Comparison of ENCODE assay signal across 10 cellular contexts in the genomic region with DNA sequence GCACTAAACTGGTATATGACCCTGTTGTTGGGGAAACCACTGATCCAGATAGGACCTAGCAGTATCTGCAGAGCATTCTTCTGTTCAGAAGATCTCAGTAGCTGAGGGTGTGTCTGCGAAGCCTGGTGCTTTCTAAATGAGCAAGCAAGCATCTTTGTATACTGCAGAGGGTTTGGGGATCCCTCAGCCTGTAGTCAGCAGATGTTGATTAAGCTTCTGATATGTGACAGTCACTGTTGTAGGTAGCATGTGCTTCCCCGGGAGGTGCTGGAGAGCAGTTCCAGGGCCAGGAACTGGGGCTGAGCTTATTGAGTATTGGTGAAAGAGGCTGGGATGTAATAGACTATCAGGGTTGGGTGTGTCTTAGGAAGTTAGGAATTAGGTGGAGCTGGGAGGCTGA. TPM values are rescaled to one million over a fixed set of nuclear protein-coding genes. Genes with fewer than 3 reads are reported as not detected.
DNase-seq lines count a peak whose midpoint lies in the region; ATAC-seq, FAIRE-seq and TF ChIP-seq lines count a peak whose summit lies in the region.
"Had no signal": no experiment of that assay in that cellular context is flagged by ENCODE, and none has a peak within 500 bp of the region (broad histone marks: within the 10 kb centered on the region; RNA-seq: fewer than 3 reads in every experiment).

No MANE protein-coding gene starts in this region.

- no peak for FAIRE-seq in GM12878 (lab: Jason Lieb, UNC)

- RAD21 ChIA-PET in GM12878 (lab: Charles Lee; ENCODE audit: unreplicated experiment): interaction anchor here (1.5 to 5.1 kb wide), 3 partner anchors 21 to 37 kb away, joined by 3 to 131 read pairs (median 6); partner anchors contain the start of gene PRMT1

- H3K27me3 ChIP-seq in DND-41 (ENCODE audit: insufficient read depth, low read length, poor library complexity) (no peaks in the 10 kb centered on the region), GM12878 (replicated peaks in 1 of 2; ENCODE audit: control insufficient read depth in 2 of 2, insufficient read depth in 2 of 2, low read length in 1 of 2) (no peaks in the 10 kb centered on the region), ascending aorta (no peaks in the 10 kb centered on the region)

- no peak for TF ChIP-seq POLR2A in GM12878 (IDR thresholded peaks at IDR 0.05; ENCODE audit: low read depth, low read length)

- peaks cover 42% of the 10 kb centered on the region for H3K36me3 ChIP-seq in DND-41 (ENCODE audit: insufficient read depth, low read length)
- peaks cover 0 to 5% of the 10 kb centered on the region in 2 experiments; a peak in 3 of 4 replicates for H3K36me3 ChIP-seq in GM12878 (ENCODE audit: control insufficient read depth in 2 of 2, insufficient read depth in 2 of 2, low read length in 1 of 2)
- peaks cover 19 to 32% of the 10 kb centered on the region in 2 donors for H3K36me3 ChIP-seq in ascending aorta

- CTCF ChIA-PET in GM12878 (lab: Yijun Ruan, JAX): interaction anchor here (1.0 to 5.1 kb wide), 6 partner anchors 21 to 138 kb away, joined by 3 to 130 read pairs (median 7); partner anchors contain the start of genes BCL2L12, IRF3 and PRMT1

- H3K27me3 Mint-ChIP-seq in natural killer cell treated with Interleukin-12 subunit alpha and Interleukin-12 subunit beta and Interleukin-15 and Interleukin-18, amount 100 ng/mL, for 72 hours: peaks cover 0 to 2% of the 10 kb centered on the region in 2 donors

- POLR2A ChIA-PET in GM12878 (lab: Charles Lee): interaction anchor here (0.5 to 6.5 kb wide), 5 partner anchors 22 to 391 kb away, joined by 4 to 200 read pairs (median 23); partner anchors contain the start of genes BCL2L12, IRF3, NOSIP and PRMT1

- H3K79me2 ChIP-seq in DND-41 (ENCODE audit: insufficient read depth, low read length) (peaks cover 68% of the 10 kb centered on the region), GM12878 (ENCODE audit: control insufficient read depth, insufficient read depth, low read length) (peaks cover 36% of the 10 kb centered on the region)

- H3K36me3 Mint-ChIP-seq in natural killer cell treated with Interleukin-12 subunit alpha and Interleukin-12 subunit beta and Interleukin-15 and Interleukin-18, amount 100 ng/mL, for 72 hours: no peaks in the 10 kb centered on the region

- peak overlapping the region; percentile 97 to 99 for H3K27ac Mint-ChIP-seq in natural killer cell treated with Interleukin-12 subunit alpha and Interleukin-12 subunit beta and Interleukin-15 and Interleukin-18, amount 100 ng/mL, for 72 hours

- H3K9me3 ChIP-seq in DND-41 (ENCODE audit: insufficient read depth, low read length, severe bottlenecking) (no peaks in the 10 kb centered on the region), GM12878 (replicated peaks; ENCODE audit: control insufficient read depth, insufficient read depth, low read length) (no peaks in the 10 kb centered on the region), ascending aorta (no peaks in the 10 kb centered on the region)

- H2AFZ ChIP-seq in DND-41 (ENCODE audit: low read depth, low read length) (no peak overlapping the region), GM12878 (ENCODE audit: control insufficient read depth, low read depth, low read length) (no peak overlapping the region)

- no TSS peak for BruUV-seq in GM12878 (replicated peaks; lab: Mats Ljungman, UMichigan)

- H3K9me3 Mint-ChIP-seq in natural killer cell treated with Interleukin-12 subunit alpha and Interleukin-12 subunit beta and Interleukin-15 and Interleukin-18, amount 100 ng/mL, for 72 hours: no peaks in the 10 kb centered on the region

- H3K4me3 ChIP-seq in DND-41 (ENCODE audit: low read depth in 1 of 2, low read length in 2 of 2) (peak overlapping the region in 1 of 2 experiments; percentile 91; a peak in 2 of 4 replicates), GM12878 (peak overlapping the region; percentile 32), ascending aorta (peak overlapping the region in 1 of 2 donors; percentile 96)
- peak overlapping the region; percentile 99 for H3K4me3 ChIP-seq in Jurkat, Clone E6-1 (ENCODE audit: low read length)

- TF ChIP-seq EP300 in GM12878 (IDR thresholded peaks at IDR 0.05; ENCODE audit: borderline replicate concordance in 1 of 2, control insufficient read depth in 1 of 2, low read depth in 2 of 2, low read length in 2 of 2): no peak

- WGBS in GM12878 (ENCODE audit: insufficient coverage, insufficient replicate concordance, low lambda C conversion rate, missing lambda C conversion rate): 19% methylated on average over 2 of the region's 2 CpGs

- TF ChIP-seq CTCF in DND-41 (IDR thresholded peaks at IDR 0.05; ENCODE audit: borderline replicate concordance, extremely low read depth, low read length, poor library complexity, severe bottlenecking) (no peak), GM12878 (IDR thresholded peaks at IDR 0.05 in 2 of 3, conservative IDR thresholded peaks at IDR 0.05 in 1 of 3; ENCODE audit: control insufficient read depth in 2 of 3, extremely low read depth in 1 of 3, insufficient read depth in 1 of 3, low read depth in 3 of 3, low read length in 3 of 3) (no peak), ascending aorta (IDR thresholded peaks at IDR 0.05) (no peak)

- DNase-seq in DND-41 (no peak), GM12878 (ENCODE audit: low read depth, low spot score) (no peak), ascending aorta (ENCODE audit: low spot score in 2 of 2) (no peak), midbrain (lab: John Stamatoyannopoulos, UW) (no peak), mesenteric fat pad (ENCODE audit: low spot score) (no peak), GM19240 (ENCODE audit: insufficient read length, low spot score) (no peak)
- DNase-seq in Jurkat, Clone E6-1 (ENCODE audit: low read depth, low spot score): no peak
- DNase-seq in natural killer cell treated with Interleukin-12 subunit alpha and Interleukin-12 subunit beta and Interleukin-15 and Interleukin-18, amount 100 ng/mL, for 72 hours (ENCODE audit: low spot score): no peak
- DNase-seq: NCI-H1092, SW 1271 had no signal

- intact Hi-C loops in GM12878 (cut with micrococcal nuclease; ENCODE audit: unreplicated experiment) (loop anchor here (2.0 to 5.0 kb wide), 2 partner anchors 21 to 51 kb away; partner anchors contain the start of genes BCL2L12, IRF3 and PRR12), ascending aorta (cut with DNase I) (loop anchor here (5.0 kb wide), 1 partner anchor 146 kb away; the partner anchor contains the start of gene RPS11)

- H3K27ac ChIP-seq in DND-41 (ENCODE audit: low read length) (no peak overlapping the region; the same call in 1 of the 2 replicates), GM12878 (ENCODE audit: control insufficient read depth, insufficient read depth) (no peak overlapping the region; the same call in 1 of the 2 replicates), ascending aorta (no peak overlapping the region)

- ATAC-seq in DND-41 (ENCODE audit: insufficient read depth, low read depth): no peak
- no peak for ATAC-seq in GM12878
- no peak for ATAC-seq in natural killer cell treated with Interleukin-12 subunit alpha and Interleukin-12 subunit beta and Interleukin-15 and Interleukin-18, amount 100 ng/mL, for 72 hours

- H3K9ac ChIP-seq in DND-41 (ENCODE audit: low read depth, low read length): peak overlapping the region; percentile 99; the same call in 1 of the 2 replicates
- peak overlapping the region; percentile 97; the same call in 1 of the 2 replicates for H3K9ac ChIP-seq in GM12878 (ENCODE audit: control insufficient read depth, insufficient read depth, low read length)

- H3K4me1 ChIP-seq in DND-41 (ENCODE audit: insufficient read depth, low read length) (peaks cover 46% of the 10 kb centered on the region), GM12878 (ENCODE audit: control insufficient read depth, insufficient read depth, low read length) (peaks cover 18% of the 10 kb centered on the region), ascending aorta (peaks cover 18 to 19% of the 10 kb centered on the region in 2 donors)

- peaks cover 47% of the 10 kb centered on the region in 2 donors for H3K4me1 Mint-ChIP-seq in natural killer cell treated with Interleukin-12 subunit alpha and Interleukin-12 subunit beta and Interleukin-15 and Interleukin-18, amount 100 ng/mL, for 72 hours (ENCODE audit: low read depth in 2 of 2)

- SMC1A ChIA-PET in GM12878 (lab: Charles Lee; ENCODE audit: uncharacterized antibody, unreplicated experiment): interaction anchor here (0.9 to 1.9 kb wide), 5 partner anchors 12 to 36 kb away, joined by 3 to 9 read pairs (median 4); partner anchors contain the start of genes BCL2L12 and IRF3

- H3K4me2 ChIP-seq in DND-41 (ENCODE audit: insufficient read depth, low read length) (peak overlapping the region; percentile 99), GM12878 (ENCODE audit: control insufficient read depth, insufficient read depth) (peak overlapping the region; percentile 62)

- H4K20me1 ChIP-seq in DND-41 (ENCODE audit: insufficient read depth, low read length) (peaks cover 34% of the 10 kb centered on the region), GM12878 (ENCODE audit: control insufficient read depth, insufficient read depth) (no peaks in the 10 kb centered on the region)

- TF ChIP-seq RAD21 in GM12878 (IDR thresholded peaks at IDR 0.05; ENCODE audit: insufficient read depth, low read depth, low read length): no peak

- H3K4me3 Mint-ChIP-seq in natural killer cell treated with Interleukin-12 subunit alpha and Interleukin-12 subunit beta and Interleukin-15 and Interleukin-18, amount 100 ng/mL, for 72 hours: peak overlapping the region; percentile 99

- in situ Hi-C loops in GM12878 (cut with MboI): no loop called here

RNA-seq across cellular contexts. Expression of gene SCAF1, which starts 1.5 kb away (rescaled TPM):
- 34.5 TPM for polyA plus RNA-seq in Jurkat, Clone E6-1 (2012; ENCODE audit: insufficient read depth, insufficient read length)
- 17.2 and 18.6 TPM in 2 replicates for total RNA-seq in GM12878 (2013; cell fraction: nucleolus; rRNA removed)
- total RNA-seq in GM12878 (2014; rRNA removed) (5.7 and 6.4 TPM in 2 replicates), GM12878 (2014; rRNA removed; fragmentation: Illumina TruSeq; extraction: Trizol) (2.5 and 3.5 TPM in 2 replicates), GM12878 (2021) (66.9 and 77.0 TPM in 2 replicates), ascending aorta (72.2 TPM), mesenteric fat pad (64.3 TPM)
- polyA plus RNA-seq in GM12878 (2011; ENCODE audit: low read depth): 8.9 TPM
- polyA plus RNA-seq in GM12878 (2011; rRNA removed) (1.3 and 2.1 TPM in 2 replicates), GM12878 (2014; fragmentation: Illumina TruSeq; extraction: Trizol) (0.40 and 4.2 TPM in 2 replicates), GM12878 (2014; fragmentation: Nextera tagmentation; extraction: Ambion mirVana) (under 1 TPM; 0.18 to 0.24 TPM), GM12878 (2014; rRNA removed) (12.2 and 18.5 TPM in 2 replicates), GM12878 (2016; fragmentation: Nextera tagmentation; extraction: Ambion mirVana) (1 to 10 TPM; 7.1 to 9.3 TPM)
- polyA plus RNA-seq in GM12878 (2011; cell fraction: cytosol; rRNA removed): 5.1 and 5.9 TPM in 2 replicates
- 21.9 and 33.3 TPM in 2 replicates for polyA plus RNA-seq in GM12878 (2011; cell fraction: nucleus; rRNA removed)
- 24.6 and 26.6 TPM in 2 replicates for polyA plus RNA-seq in GM12878 (2012)
- polyA minus RNA-seq in GM12878 (2011; rRNA and poly(A)+ RNA removed): 1.0 and 4.3 TPM in 2 replicates
- polyA minus RNA-seq in GM12878 (2011; cell fraction: cytosol; rRNA and poly(A)+ RNA removed): 4.6 and 5.6 TPM in 2 replicates
- polyA minus RNA-seq in GM12878 (2011; cell fraction: nucleus; rRNA and poly(A)+ RNA removed): 2.2 and 3.4 TPM in 2 replicates
- total RNA-seq in natural killer cell treated with Interleukin-12 subunit alpha and Interleukin-12 subunit beta and Interleukin-15 and Interleukin-18, amount 100 ng/mL, for 72 hours: 100 to 1,000 TPM in 1 of 2 donors, 10 to 100 TPM in 1; 75.8 to 106 TPM

RNA-seq across cellular contexts. Expression of gene RRAS, which starts 3.5 kb away (rescaled TPM):
- polyA plus RNA-seq in Jurkat, Clone E6-1 (2012; ENCODE audit: insufficient read depth, insufficient read length): 16.7 TPM
- total RNA-seq in GM12878 (2013; cell fraction: nucleolus; rRNA removed): 0.91 TPM in 1 of 2 replicates, not detected in the other
- total RNA-seq in GM12878 (2014; rRNA removed) (1.0 and 1.8 TPM in 2 replicates), GM12878 (2014; rRNA removed; fragmentation: Illumina TruSeq; extraction: Trizol) (1.1 TPM in 2 replicates), GM12878 (2021) (1.3 and 1.8 TPM in 2 replicates), ascending aorta (161 TPM), mesenteric fat pad (107 TPM)
- 3.2 TPM for polyA plus RNA-seq in GM12878 (2011; ENCODE audit: low read depth)
- polyA plus RNA-seq in GM12878 (2011; rRNA removed) (2.3 and 4.1 TPM in 2 replicates), GM12878 (2014; fragmentation: Illumina TruSeq; extraction: Trizol) (1.1 TPM in 1 of 2 replicates, not detected in the other), GM12878 (2014; fragmentation: Nextera tagmentation; extraction: Ambion mirVana) (under 1 TPM; 0.24 to 0.29 TPM), GM12878 (2014; rRNA removed) (4.0 and 5.8 TPM in 2 replicates), GM12878 (2016; fragmentation: Nextera tagmentation; extraction: Ambion mirVana) (1 to 10 TPM; 1.9 to 2.2 TPM)
- polyA plus RNA-seq in GM12878 (2011; cell fraction: cytosol; rRNA removed): 7.4 and 9.2 TPM in 2 replicates
- 5.0 and 5.9 TPM in 2 replicates for polyA plus RNA-seq in GM12878 (2011; cell fraction: nucleus; rRNA removed)
- 7.4 and 8.5 TPM in 2 replicates for polyA plus RNA-seq in GM12878 (2012)
- polyA minus RNA-seq in GM12878 (2011; rRNA and poly(A)+ RNA removed): 0.95 and 3.3 TPM in 2 replicates
- 2.4 and 2.6 TPM in 2 replicates for polyA minus RNA-seq in GM12878 (2011; cell fraction: cytosol; rRNA and poly(A)+ RNA removed)
- 0.60 and 0.67 TPM in 2 replicates for polyA minus RNA-seq in GM12878 (2011; cell fraction: nucleus; rRNA and poly(A)+ RNA removed)
- 10 to 100 TPM in 1 of 2 donors, 1 to 10 TPM in 1; 4.1 to 10.4 TPM for total RNA-seq in natural killer cell treated with Interleukin-12 subunit alpha and Interleukin-12 subunit beta and Interleukin-15 and Interleukin-18, amount 100 ng/mL, for 72 hours

RNA-seq across cellular contexts. Expression of gene IRF3, which starts 22.2 kb away (rescaled TPM):
- polyA plus RNA-seq in Jurkat, Clone E6-1 (2012; ENCODE audit: insufficient read depth, insufficient read length): 97.7 TPM
- total RNA-seq in GM12878 (2013; cell fraction: nucleolus; rRNA removed): 31.4 and 47.6 TPM in 2 replicates
- total RNA-seq in GM12878 (2014; rRNA removed): 82.7 and 87.4 TPM in 2 replicates
- 39.2 and 41.7 TPM in 2 replicates for total RNA-seq in GM12878 (2014; rRNA removed; fragmentation: Illumina TruSeq; extraction: Trizol)
- 93.8 and 110 TPM in 2 replicates for total RNA-seq in GM12878 (2021)
- 48.7 TPM for polyA plus RNA-seq in GM12878 (2011; ENCODE audit: low read depth)
- 39.9 and 68.7 TPM in 2 replicates for polyA plus RNA-seq in GM12878 (2011; rRNA removed)
- polyA plus RNA-seq in GM12878 (2011; cell fraction: cytosol; rRNA removed): 114 and 137 TPM in 2 replicates
- polyA plus RNA-seq in GM12878 (2011; cell fraction: nucleus; rRNA removed): 145 and 206 TPM in 2 replicates
- polyA plus RNA-seq in GM12878 (2012): 105 and 125 TPM in 2 replicates
- 25.2 and 83.2 TPM in 2 replicates for polyA plus RNA-seq in GM12878 (2014; fragmentation: Illumina TruSeq; extraction: Trizol)
- polyA plus RNA-seq in GM12878 (2014; fragmentation: Nextera tagmentation; extraction: Ambion mirVana): 10 to 100 TPM in 1 of 2 experiments, 1 to 10 TPM in 1; 5.5 to 17.2 TPM
- 109 and 140 TPM in 2 replicates for polyA plus RNA-seq in GM12878 (2014; rRNA removed)
- 10 to 100 TPM; 51.1 to 58.1 TPM for polyA plus RNA-seq in GM12878 (2016; fragmentation: Nextera tagmentation; extraction: Ambion mirVana)
- 26.8 and 55.4 TPM in 2 replicates for polyA minus RNA-seq in GM12878 (2011; rRNA and poly(A)+ RNA removed)
- polyA minus RNA-seq in GM12878 (2011; cell fraction: cytosol; rRNA and poly(A)+ RNA removed): 22.6 and 37.9 TPM in 2 replicates
- polyA minus RNA-seq in GM12878 (2011; cell fraction: nucleus; rRNA and poly(A)+ RNA removed): 18.3 and 35.4 TPM in 2 replicates
- 100 to 1,000 TPM; 167 to 185 TPM for total RNA-seq in natural killer cell treated with Interleukin-12 subunit alpha and Interleukin-12 subunit beta and Interleukin-15 and Interleukin-18, amount 100 ng/mL, for 72 hours
- total RNA-seq in ascending aorta: 75.9 TPM
- 46.7 TPM for total RNA-seq in mesenteric fat pad

RNA-seq across cellular contexts. Expression of gene BCL2L12, which starts 22.3 kb away (rescaled TPM):
- polyA plus RNA-seq in Jurkat, Clone E6-1 (2012; ENCODE audit: insufficient read depth, insufficient read length): 98.5 TPM
- 7.0 and 8.2 TPM in 2 replicates for total RNA-seq in GM12878 (2013; cell fraction: nucleolus; rRNA removed)
- total RNA-seq in GM12878 (2014; rRNA removed) (48.7 and 66.9 TPM in 2 replicates), GM12878 (2014; rRNA removed; fragmentation: Illumina TruSeq; extraction: Trizol) (9.6 and 10.2 TPM in 2 replicates), GM12878 (2021) (81.9 and 83.5 TPM in 2 replicates), ascending aorta (0.64 TPM), mesenteric fat pad (10.7 TPM)
- 45.1 TPM for polyA plus RNA-seq in GM12878 (2011; ENCODE audit: low read depth)
- polyA plus RNA-seq in GM12878 (2011; rRNA removed) (19.4 and 34.0 TPM in 2 replicates), GM12878 (2014; fragmentation: Illumina TruSeq; extraction: Trizol) (26.2 and 28.9 TPM in 2 replicates), GM12878 (2014; fragmentation: Nextera tagmentation; extraction: Ambion mirVana) (1 to 10 TPM; 1.8 to 7.9 TPM), GM12878 (2014; rRNA removed) (143 and 146 TPM in 2 replicates), GM12878 (2016; fragmentation: Nextera tagmentation; extraction: Ambion mirVana) (100 to 1,000 TPM in 1 of 2 experiments, 10 to 100 TPM in 1; 90.3 to 102 TPM)
- 63.0 and 82.8 TPM in 2 replicates for polyA plus RNA-seq in GM12878 (2011; cell fraction: cytosol; rRNA removed)
- polyA plus RNA-seq in GM12878 (2011; cell fraction: nucleus; rRNA removed): 60.4 and 63.6 TPM in 2 replicates
- polyA plus RNA-seq in GM12878 (2012): 42.9 and 43.2 TPM in 2 replicates
- polyA minus RNA-seq in GM12878 (2011; rRNA and poly(A)+ RNA removed): 5.0 and 16.5 TPM in 2 replicates
- polyA minus RNA-seq in GM12878 (2011; cell fraction: cytosol; rRNA and poly(A)+ RNA removed): 13.9 and 16.9 TPM in 2 replicates
- polyA minus RNA-seq in GM12878 (2011; cell fraction: nucleus; rRNA and poly(A)+ RNA removed): 7.6 and 8.8 TPM in 2 replicates
- total RNA-seq in natural killer cell treated with Interleukin-12 subunit alpha and Interleukin-12 subunit beta and Interleukin-15 and Interleukin-18, amount 100 ng/mL, for 72 hours: 10 to 100 TPM; 45.9 to 98.0 TPM

RNA-seq across cellular contexts. Expression of gene PRMT1, which starts 33.6 kb away (rescaled TPM):
- polyA plus RNA-seq in Jurkat, Clone E6-1 (2012; ENCODE audit: insufficient read depth, insufficient read length): 378 TPM
- total RNA-seq in GM12878 (2013; cell fraction: nucleolus; rRNA removed): 251 and 266 TPM in 2 replicates
- total RNA-seq in GM12878 (2014; rRNA removed) (589 and 611 TPM in 2 replicates), GM12878 (2014; rRNA removed; fragmentation: Illumina TruSeq; extraction: Trizol) (343 and 363 TPM in 2 replicates), GM12878 (2021) (432 and 437 TPM in 2 replicates), ascending aorta (271 TPM), mesenteric fat pad (105 TPM)
- 189 TPM for polyA plus RNA-seq in GM12878 (2011; ENCODE audit: low read depth)
- polyA plus RNA-seq in GM12878 (2011; rRNA removed) (357 and 667 TPM in 2 replicates), GM12878 (2014; fragmentation: Illumina TruSeq; extraction: Trizol) (179 and 527 TPM in 2 replicates), GM12878 (2014; fragmentation: Nextera tagmentation; extraction: Ambion mirVana) (10 to 100 TPM; 19.9 to 50.5 TPM), GM12878 (2014; rRNA removed) (643 and 678 TPM in 2 replicates), GM12878 (2016; fragmentation: Nextera tagmentation; extraction: Ambion mirVana) (100 to 1,000 TPM; 441 to 447 TPM)
- polyA plus RNA-seq in GM12878 (2011; cell fraction: cytosol; rRNA removed): 947 and 1,287 TPM in 2 replicates
- 955 and 1,091 TPM in 2 replicates for polyA plus RNA-seq in GM12878 (2011; cell fraction: nucleus; rRNA removed)
- 311 and 317 TPM in 2 replicates for polyA plus RNA-seq in GM12878 (2012)
- polyA minus RNA-seq in GM12878 (2011; rRNA and poly(A)+ RNA removed): 734 and 867 TPM in 2 replicates
- polyA minus RNA-seq in GM12878 (2011; cell fraction: cytosol; rRNA and poly(A)+ RNA removed): 172 and 191 TPM in 2 replicates
- 196 and 303 TPM in 2 replicates for polyA minus RNA-seq in GM12878 (2011; cell fraction: nucleus; rRNA and poly(A)+ RNA removed)
- total RNA-seq in natural killer cell treated with Interleukin-12 subunit alpha and Interleukin-12 subunit beta and Interleukin-15 and Interleukin-18, amount 100 ng/mL, for 72 hours: 100 to 1,000 TPM; 268 to 457 TPM
